Comparison of ENCODE assay signal across 19 cellular contexts in genomic region chr1:47182681-47183235, GRCh38. TPM values are rescaled to one million over a fixed set of nuclear protein-coding genes. Genes with fewer than 3 reads are reported as not detected.
"Had no signal": no experiment of that assay in that cellular context is flagged by ENCODE, and none has a peak within 500 bp of the region (broad histone marks: within the 10 kb centered on the region; RNA-seq: fewer than 3 reads in every experiment).

No MANE protein-coding gene starts in this region.

- H3K36me3 ChIP-seq: gastrocnemius medialis, heart left ventricle, suprapubic skin had no signal

- ATAC-seq: activated naive CD4-positive, alpha-beta T cell treated with anti-CD3 and anti-CD28 coated beads, Interleukin-2, amount 50 U/mL, for 72 hours; activated T-cell treated with anti-CD3 and anti-CD28 coated beads, Interleukin-2, amount 50 U/mL, for 4 hours; gastrocnemius medialis; heart left ventricle; left colon; naive thymus-derived CD4-positive, alpha-beta T cell; stimulated activated naive CD8-positive, alpha-beta T cell treated with anti-CD3 and anti-CD28 coated beads, Interleukin-15, Interleukin-2, amounts not matched to agents 100 U/mL and 50 U/mL, for 24 hours had no signal

- H3K9me3 Mint-ChIP-seq: activated naive CD4-positive, alpha-beta T cell treated with anti-CD3 and anti-CD28 coated beads, Interleukin-2, amount 50 U/mL, for 72 hours; activated T-cell treated with anti-CD3 and anti-CD28 coated beads, Interleukin-2, amount 50 U/mL, for 4 hours; dendritic cell treated with granulocyte-macrophage colony-stimulating factor and Interleukin-4, amounts not matched to agents 40 ng/mL and 50 ng/mL, for 4 days had no signal

- H3K27ac ChIP-seq: gastrocnemius medialis, heart left ventricle, suprapubic skin had no signal

- H3K9me3 ChIP-seq: gastrocnemius medialis, heart left ventricle, suprapubic skin had no signal

- DNase-seq: activated CD4-positive, alpha-beta T cell treated with anti-CD3 and anti-CD28 coated beads, Interleukin-2, amount 50 U/mL, for 4 hours; activated effector memory CD4-positive, alpha-beta T cell treated with Interleukin-2 at 50 U/mL for 16 hours; activated T-cell treated with anti-CD3 and anti-CD28 coated beads, Interleukin-2, amount 50 U/mL, for 4 hours; effector memory CD4-positive, alpha-beta T cell; gastrocnemius medialis; heart left ventricle; left colon; naive thymus-derived CD4-positive, alpha-beta T cell; stimulated activated CD4-positive, alpha-beta T cell treated with anti-CD3 and anti-CD28 coated beads, Interleukin-4, amount 100 ng/mL, for 4 hours; stimulated activated CD8-positive, alpha-beta memory T cell treated with anti-CD3 and anti-CD28 coated beads, Interleukin-4, amount 100 ng/mL, for 48 hours; stimulated activated naive CD8-positive, alpha-beta T cell treated with anti-CD3 and anti-CD28 coated beads, Interleukin-15, Interleukin-2, amounts not matched to agents 100 U/mL and 50 U/mL, for 24 hours; trophoblast cell had no signal

- H3K4me3 ChIP-seq: gastrocnemius medialis, heart left ventricle, lung, skin epidermis, suprapubic skin had no signal

- H3K4me3 Mint-ChIP-seq: activated T-cell treated with anti-CD3 and anti-CD28 coated beads, Interleukin-2, amount 50 U/mL, for 4 hours; brain; dendritic cell treated with granulocyte-macrophage colony-stimulating factor and Interleukin-4, amounts not matched to agents 40 ng/mL and 50 ng/mL, for 4 days; naive thymus-derived CD4-positive, alpha-beta T cell had no signal

- H3K27ac Mint-ChIP-seq: activated naive CD4-positive, alpha-beta T cell treated with anti-CD3 and anti-CD28 coated beads, Interleukin-2, amount 50 U/mL, for 72 hours; brain; dendritic cell treated with granulocyte-macrophage colony-stimulating factor and Interleukin-4, amounts not matched to agents 40 ng/mL and 50 ng/mL, for 4 days had no signal

- H3K36me3 Mint-ChIP-seq: activated naive CD4-positive, alpha-beta T cell treated with anti-CD3 and anti-CD28 coated beads, Interleukin-2, amount 50 U/mL, for 72 hours; brain had no signal

RNA-seq across cellular contexts. Expression of gene PDZK1IP1, which starts 7.1 kb away (rescaled TPM):
- total RNA-seq: activated naive CD4-positive, alpha-beta T cell treated with anti-CD3 and anti-CD28 coated beads, Interleukin-2, amount 50 U/mL, for 72 hours; activated T-cell treated with anti-CD3 and anti-CD28 coated beads, Interleukin-2, amount 50 U/mL, for 4 hours; naive thymus-derived CD4-positive, alpha-beta T cell had no signal
- polyA plus RNA-seq: heart left ventricle; naive thymus-derived CD4-positive, alpha-beta T cell had no signal

RNA-seq across cellular contexts. Expression of gene CYP4A22, which starts 45.5 kb away (rescaled TPM):
- total RNA-seq: activated naive CD4-positive, alpha-beta T cell treated with anti-CD3 and anti-CD28 coated beads, Interleukin-2, amount 50 U/mL, for 72 hours; activated T-cell treated with anti-CD3 and anti-CD28 coated beads, Interleukin-2, amount 50 U/mL, for 4 hours; left colon; mononuclear cell; naive thymus-derived CD4-positive, alpha-beta T cell; suprapubic skin had no signal
- polyA plus RNA-seq: naive thymus-derived CD4-positive, alpha-beta T cell had no signal

RNA-seq across cellular contexts. Expression of gene TAL1, which starts 49.3 kb away (rescaled TPM):
- polyA plus RNA-seq: naive thymus-derived CD4-positive, alpha-beta T cell had no signal
